ENCODE assay signal across 13 cellular contexts in the genomic region with DNA sequence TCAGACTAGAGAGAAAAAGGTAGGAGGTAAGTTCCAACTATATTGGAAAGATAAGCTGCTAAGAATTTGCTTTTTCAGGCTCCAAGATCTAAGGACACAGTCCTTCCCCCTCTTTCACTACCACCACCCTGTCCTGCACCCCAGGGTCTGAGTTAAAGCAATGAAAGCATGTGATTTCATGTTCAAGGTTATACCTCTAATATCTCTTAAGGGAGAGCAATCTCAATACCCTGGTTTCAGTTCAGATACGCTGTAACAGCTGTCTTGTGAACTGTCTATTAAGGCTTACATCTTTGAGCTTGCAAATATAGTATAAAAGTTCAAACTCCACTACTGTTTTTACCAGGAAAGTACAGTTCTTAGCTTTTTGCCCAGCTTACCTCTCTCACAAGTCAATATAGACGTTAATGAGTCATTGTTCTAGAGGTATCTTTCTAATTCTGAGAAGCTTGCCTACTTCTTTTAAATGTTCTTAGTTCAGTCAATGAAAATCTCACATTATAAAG. TPM values are rescaled to one million over a fixed set of nuclear protein-coding genes. Genes with fewer than 3 reads are reported as not detected.
DNase-seq lines count a peak whose midpoint lies in the region; ATAC-seq and TF ChIP-seq lines count a peak whose summit lies in the region.
"Had no signal": no experiment of that assay in that cellular context is flagged by ENCODE, and none has a peak within 500 bp of the region (broad histone marks: within the 10 kb centered on the region; RNA-seq: fewer than 3 reads in every experiment).

No MANE protein-coding gene starts in this region.

- no peaks in the 10 kb centered on the region for H3K36me3 Mint-ChIP-seq in activated CD8-positive, alpha-beta memory T cell treated with anti-CD3 and anti-CD28 coated beads, Interleukin-2, amount 10 ng/mL, durations not matched to agents 7 days and 5 days
- H3K36me3 Mint-ChIP-seq in CD14-positive monocyte = peaks cover 2 to 14% of the 10 kb centered on the region in 2 donors
- no peaks in the 10 kb centered on the region for H3K36me3 Mint-ChIP-seq in stimulated activated effector memory CD8-positive, alpha-beta T cell treated with anti-CD3 and anti-CD28 coated beads, Interleukin-12 subunit alpha, Interleukin-12 subunit beta, amount 100 ng/mL, for 72 hours

- H3K36me3 ChIP-seq in Loucy (ENCODE audit: insufficient read depth, low read length) = no peaks in the 10 kb centered on the region
- H3K36me3 ChIP-seq: BE2C had no signal

- CTCF ChIA-PET in activated CD8-positive, alpha-beta memory T cell treated with anti-CD3 and anti-CD28 coated beads, Interleukin-2, amount 10 ng/mL, durations not matched to agents 7 days and 5 days (lab: Charles Lee) = interaction anchor here (1.2 kb wide), 1 partner anchor 216 kb away, joined by 3 read pairs; no protein-coding TSS in a partner anchor

- no peak overlapping the region for H3K4me3 Mint-ChIP-seq in activated CD8-positive, alpha-beta memory T cell treated with anti-CD3 and anti-CD28 coated beads, Interleukin-2, amount 10 ng/mL, durations not matched to agents 7 days and 5 days
- H3K4me3 Mint-ChIP-seq in CD14-positive monocyte = peak overlapping the region; percentile 96 to 100
- H3K4me3 Mint-ChIP-seq in stimulated activated effector memory CD8-positive, alpha-beta T cell treated with anti-CD3 and anti-CD28 coated beads, Interleukin-12 subunit alpha, Interleukin-12 subunit beta, amount 100 ng/mL, for 72 hours = no peak overlapping the region
- H3K4me3 Mint-ChIP-seq: CD4-positive, alpha-beta T cell; H9 had no signal

- H3K27me3 Mint-ChIP-seq in activated CD8-positive, alpha-beta memory T cell treated with anti-CD3 and anti-CD28 coated beads, Interleukin-2, amount 10 ng/mL, durations not matched to agents 7 days and 5 days = peaks cover 56% of the 10 kb centered on the region
- no peaks in the 10 kb centered on the region for H3K27me3 Mint-ChIP-seq in CD14-positive monocyte (ENCODE audit: low read depth in 3 of 3)

- no peak overlapping the region for H3K9ac ChIP-seq in Loucy (ENCODE audit: low read depth, low read length, poor library complexity, severe bottlenecking)

- H3K9me3 ChIP-seq in Loucy (ENCODE audit: insufficient read depth, low read depth, low read length) = no peaks in the 10 kb centered on the region
- H3K9me3 ChIP-seq: BE2C, Caco-2 had no signal

- no peaks in the 10 kb centered on the region for H3K9me3 Mint-ChIP-seq in activated CD8-positive, alpha-beta memory T cell treated with anti-CD3 and anti-CD28 coated beads, Interleukin-2, amount 10 ng/mL, durations not matched to agents 7 days and 5 days (ENCODE audit: low read depth)
- H3K9me3 Mint-ChIP-seq in CD14-positive monocyte = peaks cover 0 to 3% (median 0%) of the 10 kb centered on the region in 7 donors
- H3K9me3 Mint-ChIP-seq in stimulated activated effector memory CD8-positive, alpha-beta T cell treated with anti-CD3 and anti-CD28 coated beads, Interleukin-12 subunit alpha, Interleukin-12 subunit beta, amount 100 ng/mL, for 72 hours = no peaks in the 10 kb centered on the region
- H3K9me3 Mint-ChIP-seq: CD4-positive, alpha-beta T cell; H9 had no signal

- H3K79me2 ChIP-seq in Loucy (ENCODE audit: insufficient read depth, low read length) = no peaks in the 10 kb centered on the region

- H4K20me1 ChIP-seq in Loucy (ENCODE audit: insufficient read depth, low read length, poor library complexity, severe bottlenecking) = no peaks in the 10 kb centered on the region

- no peak overlapping the region for H3K27ac Mint-ChIP-seq in activated CD8-positive, alpha-beta memory T cell treated with anti-CD3 and anti-CD28 coated beads, Interleukin-2, amount 10 ng/mL, durations not matched to agents 7 days and 5 days
- peak overlapping the region; percentile 41 to 93 (median 79) for H3K27ac Mint-ChIP-seq in CD14-positive monocyte
- H3K27ac Mint-ChIP-seq in stimulated activated effector memory CD8-positive, alpha-beta T cell treated with anti-CD3 and anti-CD28 coated beads, Interleukin-12 subunit alpha, Interleukin-12 subunit beta, amount 100 ng/mL, for 72 hours = no peak overlapping the region
- H3K27ac Mint-ChIP-seq: CD4-positive, alpha-beta T cell; H9 had no signal

- ATAC-seq in activated CD8-positive, alpha-beta memory T cell treated with anti-CD3 and anti-CD28 coated beads, Interleukin-2, amount 10 ng/mL, durations not matched to agents 7 days and 5 days = peak; percentile 42
- ATAC-seq in stimulated activated effector memory CD8-positive, alpha-beta T cell treated with anti-CD3 and anti-CD28 coated beads, Interleukin-12 subunit alpha, Interleukin-12 subunit beta, amount 100 ng/mL, for 72 hours = peak; percentile 80
- ATAC-seq in HG03175 (IDR thresholded peaks at IDR 0.05; ENCODE audit: unreplicated experiment) = no peak

- TF ChIP-seq CTCF in CD14-positive monocyte (IDR thresholded peaks at IDR 0.05) (no peak), Loucy (conservative IDR thresholded peaks at IDR 0.05; ENCODE audit: low read length) (no peak)

- no peaks in the 10 kb centered on the region for H3K9me2 ChIP-seq in Loucy (replicated peaks; ENCODE audit: low read depth, low read length)

- intact Hi-C loops in CD14-positive monocyte (cut with micrococcal nuclease) = loop anchor here in 1 of 2 donors (10.0 kb wide), 1 partner anchor 51 kb away; the partner anchor contains the start of gene CHN2

- H3K4me1 ChIP-seq in Loucy (ENCODE audit: insufficient read depth, low read length, poor library complexity, severe bottlenecking) = no peaks in the 10 kb centered on the region
- H3K4me1 ChIP-seq: BE2C had no signal

- H3K4me2 ChIP-seq in Loucy (ENCODE audit: low read depth, low read length, poor library complexity, severe bottlenecking) = no peak overlapping the region

- no peak for DNase-seq in activated CD8-positive, alpha-beta memory T cell treated with anti-CD3 and anti-CD28 coated beads, Interleukin-2, amount 10 ng/mL, durations not matched to agents 7 days and 5 days
- DNase-seq in activated CD8-positive, alpha-beta memory T cell treated with anti-CD3 and anti-CD28 coated beads, Interleukin-2, amount 50 U/mL, for 48 hours = no peak
- no peak for DNase-seq in CD14-positive monocyte (ENCODE audit: low spot score)
- DNase-seq in stimulated activated effector memory CD8-positive, alpha-beta T cell treated with anti-CD3 and anti-CD28 coated beads, Interleukin-12 subunit alpha, Interleukin-12 subunit beta, amount 100 ng/mL, for 72 hours (ENCODE audit: low spot score in 2 of 2) = peak in 1 of 2 donors; percentile 41
- DNase-seq in stimulated activated CD8-positive, alpha-beta memory T cell treated with anti-CD3 and anti-CD28 coated beads, Interleukin-4, amount 100 ng/mL, for 48 hours = no peak
- DNase-seq: ACHN; BE2C; C1 segment of cervical spinal cord; Caco-2; CD4-positive, alpha-beta T cell; H9 had no signal

- H3F3A ChIP-seq in Loucy (ENCODE audit: low read depth) = no peaks in the 10 kb centered on the region

- H2AFZ ChIP-seq in Loucy (ENCODE audit: low read length) = 0 out of 2 replicates have a peak overlapping the region, but pooled peaks have one; percentile 14

- H3K27me3 ChIP-seq in Loucy (ENCODE audit: insufficient read depth, low read length, poor library complexity, severe bottlenecking) = no peaks in the 10 kb centered on the region

- H3K4me3 ChIP-seq in Loucy (ENCODE audit: low read length, poor library complexity, severe bottlenecking) = no peak overlapping the region

- peaks cover 28% of the 10 kb centered on the region for H3K4me1 Mint-ChIP-seq in activated CD8-positive, alpha-beta memory T cell treated with anti-CD3 and anti-CD28 coated beads, Interleukin-2, amount 10 ng/mL, durations not matched to agents 7 days and 5 days
- peaks cover 93% of the 10 kb centered on the region for H3K4me1 Mint-ChIP-seq in CD14-positive monocyte
- H3K4me1 Mint-ChIP-seq in stimulated activated effector memory CD8-positive, alpha-beta T cell treated with anti-CD3 and anti-CD28 coated beads, Interleukin-12 subunit alpha, Interleukin-12 subunit beta, amount 100 ng/mL, for 72 hours = peaks cover 15% of the 10 kb centered on the region

RNA-seq across cellular contexts. Expression of gene CPVL, which starts 2.6 kb away (rescaled TPM):
- total RNA-seq in activated CD8-positive, alpha-beta memory T cell treated with anti-CD3 and anti-CD28 coated beads, Interleukin-2, amount 10 ng/mL, durations not matched to agents 7 days and 5 days = 1 to 10 TPM in 1 of 2 experiments, under 1 TPM in 1; 0.33 to 1.8 TPM
- polyA plus RNA-seq in CD14-positive monocyte = 1,000 to 10,000 TPM; 1,108 to 1,111 TPM

RNA-seq across cellular contexts. Expression of gene CHN2, which starts 50.8 kb away (rescaled TPM):
- 10 to 100 TPM; 10.1 to 12.6 TPM for total RNA-seq in activated CD8-positive, alpha-beta memory T cell treated with anti-CD3 and anti-CD28 coated beads, Interleukin-2, amount 10 ng/mL, durations not matched to agents 7 days and 5 days
- polyA plus RNA-seq in CD14-positive monocyte = 10 to 100 TPM; 26.6 to 44.8 TPM

Comparison
In these comparisons a context has a peak if more than half of its experiments do, and no peak if none do; other contexts are left out.
1. H3K27ac Mint-ChIP-seq: peak in CD14-positive monocyte (7 of 7); none in activated CD8-positive, alpha-beta memory T cell treated with anti-CD3 and anti-CD28 coated beads, Interleukin-2, amount 10 ng/mL, durations not matched to agents 7 days and 5 days (single experiment) and stimulated activated effector memory CD8-positive, alpha-beta T cell treated with anti-CD3 and anti-CD28 coated beads, Interleukin-12 subunit alpha, Interleukin-12 subunit beta, amount 100 ng/mL, for 72 hours (single experiment).
2. H3K4me3 Mint-ChIP-seq: peak in CD14-positive monocyte (2 of 2); none in activated CD8-positive, alpha-beta memory T cell treated with anti-CD3 and anti-CD28 coated beads, Interleukin-2, amount 10 ng/mL, durations not matched to agents 7 days and 5 days (single experiment) and stimulated activated effector memory CD8-positive, alpha-beta T cell treated with anti-CD3 and anti-CD28 coated beads, Interleukin-12 subunit alpha, Interleukin-12 subunit beta, amount 100 ng/mL, for 72 hours (single experiment).